ENCODE assay signal across 13 cellular contexts in genomic region chr12:41368006-41368405, GRCh38.
DNase-seq lines count a peak whose midpoint lies in the region; ATAC-seq, FAIRE-seq and TF ChIP-seq lines count a peak whose summit lies in the region.
"Had no signal": no experiment of that assay in that cellular context is flagged by ENCODE, and none has a peak within 500 bp of the region (broad histone marks: within the 10 kb centered on the region; RNA-seq: fewer than 3 reads in every experiment).

No MANE protein-coding gene starts in this region.

- no peak for ATAC-seq in HG03521 (IDR thresholded peaks at IDR 0.05; ENCODE audit: unreplicated experiment)

- H3K9me3 ChIP-seq in OCI-LY1 (ENCODE audit: low read length) (no peaks in the 10 kb centered on the region), endothelial cell of umbilical vein (replicated peaks; ENCODE audit: control insufficient read depth, insufficient read depth, low read length) (no peaks in the 10 kb centered on the region)
- no peaks in the 10 kb centered on the region for H3K9me3 ChIP-seq in CD4-positive, alpha-beta memory T cell (ENCODE audit: control insufficient read depth in 1 of 2, low read length in 2 of 2)
- H3K9me3 ChIP-seq: neutrophil, thyroid gland had no signal

- DNase-seq in AG04449 (ENCODE audit: low read depth, low spot score) (no peak), endothelial cell of umbilical vein (ENCODE audit: low read depth, low spot score) (no peak), ecto neural progenitor cell (ENCODE audit: low spot score) (no peak), mesenteric fat pad (ENCODE audit: low spot score) (no peak)
- DNase-seq in CD4-positive, alpha-beta memory T cell = no peak
- DNase-seq: NCI-H524 treated with DMSO at 0.1 percent for 48 hours, T1000, thyroid gland had no signal

- CTCF ChIA-PET in AG04449 (lab: Yijun Ruan, JAX) = no interaction called here
- CTCF ChIA-PET in endothelial cell of umbilical vein (lab: Charles Lee) = interaction anchor here (0.7 to 1.9 kb wide), 5 partner anchors 13 to 736 kb away, joined by 3 to 12 read pairs (median 3); no protein-coding TSS in a partner anchor
- CTCF ChIA-PET in CD4-positive, alpha-beta memory T cell (lab: Charles Lee; ENCODE audit: partially characterized antibody) = no interaction called here

- H4K20me1 ChIP-seq in OCI-LY1 (ENCODE audit: insufficient read depth, low read length) (no peaks in the 10 kb centered on the region), endothelial cell of umbilical vein (replicated peaks; ENCODE audit: control insufficient read depth, extremely low read depth, insufficient read depth, low read length) (no peaks in the 10 kb centered on the region)

- H3K27me3 ChIP-seq in OCI-LY1 (ENCODE audit: insufficient read depth, low read length) (no peaks in the 10 kb centered on the region), endothelial cell of umbilical vein (ENCODE audit: control insufficient read depth in 2 of 2, insufficient read depth in 2 of 2, low read length in 2 of 2) (no peaks in the 10 kb centered on the region)
- H3K27me3 ChIP-seq in CD4-positive, alpha-beta memory T cell (ENCODE audit: insufficient read depth, low read length) = no peaks in the 10 kb centered on the region
- H3K27me3 ChIP-seq: neutrophil, thyroid gland had no signal

- H3K79me2 ChIP-seq in OCI-LY1 (ENCODE audit: insufficient read depth, low read length) (no peaks in the 10 kb centered on the region), endothelial cell of umbilical vein (ENCODE audit: control insufficient read depth, insufficient read depth, low read length) (no peaks in the 10 kb centered on the region)

- no peaks in the 10 kb centered on the region for H3K4me1 ChIP-seq in OCI-LY1 (ENCODE audit: insufficient read depth, low read length, severe bottlenecking)
- no peaks in the 10 kb centered on the region for H3K4me1 ChIP-seq in endothelial cell of umbilical vein (ENCODE audit: control insufficient read depth, extremely low read depth, insufficient read depth, low read length)
- no peaks in the 10 kb centered on the region for H3K4me1 ChIP-seq in CD4-positive, alpha-beta memory T cell (ENCODE audit: insufficient read depth, low read length)
- H3K4me1 ChIP-seq: thyroid gland had no signal

- POLR2A ChIA-PET in AG04449 (lab: Yijun Ruan, JAX) (no interaction called here), endothelial cell of umbilical vein (lab: Charles Lee) (no interaction called here)
- POLR2A ChIA-PET in CD4-positive, alpha-beta memory T cell (lab: Charles Lee; ENCODE audit: partially characterized antibody) = no interaction called here

- H3K27me3 Mint-ChIP-seq in CD4-positive, alpha-beta memory T cell = peaks cover 0 to 3% of the 10 kb centered on the region in 2 donors

- intact Hi-C loops in endothelial cell of umbilical vein (cut with micrococcal nuclease) = loop anchor here (1.0 to 10.0 kb wide), 2 partner anchors 295 to 657 kb away; no protein-coding TSS in a partner anchor
- intact Hi-C loops in CD4-positive, alpha-beta memory T cell (cut with micrococcal nuclease) = no loop called here

- peak; percentile 5 for TF ChIP-seq CTCF in AG04449 (IDR thresholded peaks at IDR 0.05; ENCODE audit: insufficient read depth, low read length, missing control alignments)
- peak; percentile 17; the same call in 1 of the 2 replicates for TF ChIP-seq CTCF in GM12874 (IDR thresholded peaks at IDR 0.05; ENCODE audit: insufficient read depth, low read depth, low read length)
- peak; percentile 45 for TF ChIP-seq CTCF in OCI-LY1 (IDR thresholded peaks at IDR 0.05; ENCODE audit: low read length)
- peak; percentile 28 for TF ChIP-seq CTCF in endothelial cell of umbilical vein (IDR thresholded peaks at IDR 0.05; ENCODE audit: extremely low read depth in 1 of 2, insufficient read depth in 1 of 2, low read depth in 1 of 2, low read length in 2 of 2)

- no peak overlapping the region for H3K4me3 Mint-ChIP-seq in CD4-positive, alpha-beta memory T cell

- H3K4me1 Mint-ChIP-seq in CD4-positive, alpha-beta memory T cell = no peaks in the 10 kb centered on the region

- no peaks in the 10 kb centered on the region for H3F3A ChIP-seq in OCI-LY1 (ENCODE audit: insufficient read depth, low read length)

- no TSS peak for BruUV-seq in endothelial cell of umbilical vein (replicated peaks; lab: Mats Ljungman, UMichigan)

- dilution Hi-C loops in endothelial cell of umbilical vein (cut with MboI; ENCODE audit: extremely low pct_ligation_motif_present, low sequenced_read_pairs) = no loop called here

- H3K4me2 ChIP-seq in OCI-LY1 (ENCODE audit: low read length) (no peak overlapping the region), endothelial cell of umbilical vein (ENCODE audit: insufficient read depth, low read length) (no peak overlapping the region)

- H3K36me3 ChIP-seq in OCI-LY1 (ENCODE audit: insufficient read depth, low read length) (no peaks in the 10 kb centered on the region), endothelial cell of umbilical vein (ENCODE audit: control insufficient read depth in 2 of 2, extremely low read depth in 1 of 2, insufficient read depth in 2 of 2, low read length in 2 of 2) (no peaks in the 10 kb centered on the region)
- H3K36me3 ChIP-seq in CD4-positive, alpha-beta memory T cell (ENCODE audit: insufficient read depth, low read length) = no peaks in the 10 kb centered on the region
- H3K36me3 ChIP-seq: neutrophil, thyroid gland had no signal

- H3K9ac ChIP-seq in OCI-LY1 (ENCODE audit: low read length) (no peak overlapping the region), endothelial cell of umbilical vein (replicated peaks; ENCODE audit: extremely low read depth, insufficient read depth, low read length) (no peak overlapping the region)

- no peak overlapping the region for H3K27ac Mint-ChIP-seq in CD4-positive, alpha-beta memory T cell

- no peak for FAIRE-seq in endothelial cell of umbilical vein (lab: Jason Lieb, UNC)
- FAIRE-seq: HTR-8/SVneo had no signal

- H3K27ac ChIP-seq in OCI-LY1 (ENCODE audit: low read depth, low read length, poor library complexity, severe bottlenecking) (no peak overlapping the region), endothelial cell of umbilical vein (ENCODE audit: insufficient read depth, low read depth, low read length) (no peak overlapping the region)
- H3K27ac ChIP-seq in CD4-positive, alpha-beta memory T cell (ENCODE audit: low read depth, low read length) = no peak overlapping the region
- H3K27ac ChIP-seq: neutrophil, thyroid gland had no signal

- no peaks in the 10 kb centered on the region for H3K9me2 ChIP-seq in OCI-LY1 (ENCODE audit: low read depth, low read length)

- no peaks in the 10 kb centered on the region for H3K36me3 Mint-ChIP-seq in CD4-positive, alpha-beta memory T cell

- H3K4me3 ChIP-seq in AG04449 (ENCODE audit: low read depth, low read length) (no peak overlapping the region), OCI-LY1 (ENCODE audit: low read depth, low read length, poor library complexity, severe bottlenecking) (no peak overlapping the region), endothelial cell of umbilical vein (replicated peaks in 1 of 3; ENCODE audit: insufficient read depth in 1 of 3, low read depth in 1 of 3, low read length in 3 of 3) (no peak overlapping the region)
- H3K4me3 ChIP-seq in CD4-positive, alpha-beta memory T cell (ENCODE audit: low read length in 2 of 2) = no peak overlapping the region
- H3K4me3 ChIP-seq: thyroid gland had no signal

- peaks cover 0 to 9% (median 1%) of the 10 kb centered on the region in 8 donors for H3K9me3 Mint-ChIP-seq in CD4-positive, alpha-beta memory T cell

- no peak for TF ChIP-seq POLR2A in endothelial cell of umbilical vein (IDR thresholded peaks at IDR 0.05; ENCODE audit: low read depth, low read length)

- H3K9me1 ChIP-seq in endothelial cell of umbilical vein (replicated peaks; ENCODE audit: control insufficient read depth, extremely low read depth, insufficient read depth, low read length) = no peaks in the 10 kb centered on the region

- H2AFZ ChIP-seq in OCI-LY1 (ENCODE audit: low read length) (no peak overlapping the region), endothelial cell of umbilical vein (ENCODE audit: low read depth, low read length) (no peak overlapping the region)

TF ChIP-seq in endothelial cell of umbilical vein, 7 proteins besides CTCF, POLR2A, EP300 and RAD21:
- TF ChIP-seq MYC (IDR thresholded peaks at IDR 0.05; ENCODE audit: low read depth, low read length) (no peak), MAX (IDR thresholded peaks at IDR 0.05; ENCODE audit: insufficient read depth, insufficient read length) (no peak), FOS (IDR thresholded peaks at IDR 0.05; ENCODE audit: borderline replicate concordance, insufficient read depth, low read length) (no peak), JUN (IDR thresholded peaks at IDR 0.05; ENCODE audit: borderline replicate concordance, insufficient read depth, insufficient read length, low read depth) (no peak), POLR2AphosphoS5 (IDR thresholded peaks at IDR 0.05; ENCODE audit: insufficient read depth, low read depth, low read length) (no peak), GATA2 (IDR thresholded peaks at IDR 0.05; ENCODE audit: insufficient read depth, insufficient read length, low read depth, low read length) (no peak), EZH2 (IDR thresholded peaks at IDR 0.05; ENCODE audit: borderline replicate concordance, low read depth, low read length, severe bottlenecking) (no peak)
